ENCODE assay signal across 8 cellular contexts in genomic region chr16:50326835-50327465, GRCh38. TPM values are rescaled to one million over a fixed set of nuclear protein-coding genes. Genes with fewer than 3 reads are reported as not detected.
DNase-seq lines count a peak whose midpoint lies in the region; ATAC-seq and TF ChIP-seq lines count a peak whose summit lies in the region.

No MANE protein-coding gene starts in this region.

- no peak overlapping the region for H3K27ac Mint-ChIP-seq in GM23338
- peak overlapping the region; percentile 77 for H3K27ac Mint-ChIP-seq in activated naive CD4-positive, alpha-beta T cell treated with anti-CD3 and anti-CD28 coated beads, Interleukin-2, amount 50 U/mL, for 24 hours

- no peak overlapping the region for H3K4me2 ChIP-seq in GM23338

- no peaks in the 10 kb centered on the region for H3K9me2 ChIP-seq in GM23338 (ENCODE audit: insufficient read depth)

- H2AFZ ChIP-seq in GM23338, result no peak overlapping the region

- H3K4me3 Mint-ChIP-seq in GM23338, result no peak overlapping the region
- no peak overlapping the region for H3K4me3 Mint-ChIP-seq in activated naive CD4-positive, alpha-beta T cell treated with anti-CD3 and anti-CD28 coated beads, Interleukin-2, amount 50 U/mL, for 24 hours

- ATAC-seq in GM23338, result peak; percentile 85
- ATAC-seq in RWPE2 (ENCODE audit: low read depth), result peak; percentile 66; the same call in 2 of the 3 replicates
- ATAC-seq in GM21737 (IDR thresholded peaks at IDR 0.05; ENCODE audit: unreplicated experiment), result no peak

- no peaks in the 10 kb centered on the region for H3K4me1 ChIP-seq in GM23338 (ENCODE audit: insufficient read depth)
- no peaks in the 10 kb centered on the region for H3K4me1 ChIP-seq in RWPE2 (ENCODE audit: insufficient read depth, poor library complexity, severe bottlenecking)

- H3K27ac ChIP-seq in GM23338 (ENCODE audit: low read depth) (no peak overlapping the region), RWPE2 (ENCODE audit: poor library complexity, severe bottlenecking) (no peak overlapping the region)

- no peaks in the 10 kb centered on the region for H3K4me1 Mint-ChIP-seq in GM23338
- peaks cover 62% of the 10 kb centered on the region for H3K4me1 Mint-ChIP-seq in activated naive CD4-positive, alpha-beta T cell treated with anti-CD3 and anti-CD28 coated beads, Interleukin-2, amount 50 U/mL, for 24 hours

- H4K20me1 ChIP-seq in GM23338 (replicated peaks; ENCODE audit: insufficient read depth), result peaks cover 8% of the 10 kb centered on the region; the same call in 1 of the 2 replicates

- peak; percentile 49 for DNase-seq in GM12864 (ENCODE audit: low read depth)
- DNase-seq in GM23338 (ENCODE audit: low spot score), result peak; percentile 74
- DNase-seq in RWPE2 (ENCODE audit: low spot score), result no peak
- DNase-seq in inferior parietal cortex (ENCODE audit: extremely low spot score), result peak; percentile 32
- DNase-seq in stimulated activated CD8-positive, alpha-beta memory T cell treated with anti-CD3 and anti-CD28 coated beads, Interleukin-12 subunit alpha, Interleukin-12 subunit beta, amount 100 ng/mL, for 4 hours (ENCODE audit: low read depth), result peak; percentile 40
- no peak for DNase-seq in NCI-H446 treated with DMSO at 0.1 percent for 48 hours (lab: John Stamatoyannopoulos, UW)

- no peaks in the 10 kb centered on the region for H3K27me3 ChIP-seq in GM23338 (ENCODE audit: insufficient read depth)
- H3K27me3 ChIP-seq in RWPE2 (ENCODE audit: insufficient read depth, poor library complexity, severe bottlenecking), result no peaks in the 10 kb centered on the region

- H3K9me3 ChIP-seq in RWPE2 (ENCODE audit: severe bottlenecking), result no peaks in the 10 kb centered on the region

- peak; percentile 69 for TF ChIP-seq CTCF in GM12864 (IDR thresholded peaks at IDR 0.05; ENCODE audit: low read depth, low read length, missing control alignments)
- TF ChIP-seq CTCF in GM23338 (conservative IDR thresholded peaks at IDR 0.05; ENCODE audit: low read depth in 2 of 2), result peak; percentile 59 to 72
- TF ChIP-seq CTCF in RWPE2 (IDR thresholded peaks at IDR 0.05; ENCODE audit: poor library complexity, severe bottlenecking), result peak; percentile 50

- H3K9me3 Mint-ChIP-seq in GM23338, result no peaks in the 10 kb centered on the region
- no peaks in the 10 kb centered on the region for H3K9me3 Mint-ChIP-seq in activated naive CD4-positive, alpha-beta T cell treated with anti-CD3 and anti-CD28 coated beads, Interleukin-2, amount 50 U/mL, for 24 hours

- peaks cover 52% of the 10 kb centered on the region for H3K36me3 Mint-ChIP-seq in GM23338 (ENCODE audit: low read depth)
- peaks cover 16% of the 10 kb centered on the region for H3K36me3 Mint-ChIP-seq in activated naive CD4-positive, alpha-beta T cell treated with anti-CD3 and anti-CD28 coated beads, Interleukin-2, amount 50 U/mL, for 24 hours

- H3F3A ChIP-seq in GM23338 (replicated peaks; ENCODE audit: low read depth), result no peaks in the 10 kb centered on the region

- 0 out of 2 replicates have a peak, but pooled peaks cover 3% of the 10 kb centered on the region for H3K79me2 ChIP-seq in GM23338 (replicated peaks; ENCODE audit: insufficient read depth)

- H3K36me3 ChIP-seq in GM23338 (ENCODE audit: insufficient read depth) (peaks cover 8% of the 10 kb centered on the region; the same call in 1 of the 2 replicates), RWPE2 (ENCODE audit: low read depth) (peaks cover 92% of the 10 kb centered on the region)

- H3K27me3 Mint-ChIP-seq in GM23338 (ENCODE audit: insufficient read depth, low read depth, poor library complexity), result peaks cover 2% of the 10 kb centered on the region
- H3K27me3 Mint-ChIP-seq in activated naive CD4-positive, alpha-beta T cell treated with anti-CD3 and anti-CD28 coated beads, Interleukin-2, amount 50 U/mL, for 24 hours, result no peaks in the 10 kb centered on the region

- H3K4me3 ChIP-seq in GM12864 (ENCODE audit: low read depth, low read length) (no peak overlapping the region), GM23338 (no peak overlapping the region), RWPE2 (ENCODE audit: severe bottlenecking) (no peak overlapping the region)

TF ChIP-seq in GM23338, 12 proteins besides CTCF, POLR2A, EP300 and RAD21 (continues in another document):
- TF ChIP-seq ZNF462 (CRISPR knock-in tag; IDR thresholded peaks at IDR 0.05) (no peak), NANOG (IDR thresholded peaks at IDR 0.05; ENCODE audit: borderline replicate concordance) (no peak), EZH2phosphoT487 (IDR thresholded peaks at IDR 0.05; ENCODE audit: unreplicated experiment) (no peak), ZNF114 (CRISPR knock-in tag; IDR thresholded peaks at IDR 0.05) (no peak)

RNA-seq across cellular contexts. Expression of gene BRD7, which starts 41.8 kb away (rescaled TPM):
- total RNA-seq in GM23338 (2014; rRNA removed; shearing (Covaris generic)), result 86.0 and 93.0 TPM in 2 replicates
- 149 and 211 TPM in 2 replicates for polyA plus RNA-seq in GM23338 (2016; fragmentation: Nextera tagmentation; extraction: Ambion mirVana)

Comparison
In these comparisons a context has a peak if more than half of its experiments do, and no peak if none do; other contexts are left out.
1. DNase-seq: peak in GM12864 (single experiment), GM23338 (single experiment), inferior parietal cortex (single experiment) and stimulated activated CD8-positive, alpha-beta memory T cell treated with anti-CD3 and anti-CD28 coated beads, Interleukin-12 subunit alpha, Interleukin-12 subunit beta, amount 100 ng/mL, for 4 hours (single experiment); none in RWPE2 (single experiment) and NCI-H446 treated with DMSO at 0.1 percent for 48 hours (single experiment).
2. Peak in every context shown above with its lines, with median percentiles within 50 percentile points of each other: CTCF ChIP-seq.